In the genomic region with DNA sequence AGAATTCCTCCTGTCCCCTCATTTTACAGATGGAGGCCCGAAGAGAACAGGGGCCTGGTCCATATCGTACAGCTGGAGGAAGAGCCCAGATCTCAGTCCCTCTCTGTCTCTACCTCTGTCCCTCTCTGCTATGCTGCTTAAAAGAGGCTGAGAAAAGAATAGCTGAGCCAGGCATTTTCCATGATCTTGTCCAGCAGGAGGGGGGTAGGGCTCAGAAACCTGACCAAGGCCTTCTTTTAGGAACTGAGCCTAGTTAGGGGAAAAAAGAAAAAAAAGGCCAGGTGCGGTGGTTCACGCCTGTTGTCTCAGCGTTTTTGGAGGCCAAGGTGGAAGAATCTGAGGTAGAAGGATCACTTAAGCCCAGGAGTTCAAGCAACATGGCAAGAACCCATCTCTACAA, we compare ENCODE assay signal across 22 cellular contexts.
"Had no signal": no experiment of that assay in that cellular context is flagged by ENCODE, and none has a peak within 500 bp of the region (broad histone marks: within the 10 kb centered on the region; RNA-seq: fewer than 3 reads in every experiment).

No MANE protein-coding gene starts in this region.

- DNase-seq: IMR-90, Karpas-422, KG1, MM.1S, NCI-H1092 treated with DMSO at 0.1 percent for 48 hours, NCI-H1436, NCI-H187, NCI-H2029, NCI-H2081 treated with DMSO at 0.1 percent for 48 hours, NCI-H2171, NCI-H226, NCI-H446, NCI-H510A, NCI-H524 treated with DMSO at 0.1 percent for 48 hours, NCI-H82, PC-3, SHP77 treated with DMSO at 0.1 percent for 48 hours, SJCRH30, T-helper 1 cell had no signal

- H3K4me3 ChIP-seq: SJCRH30 had no signal

- ATAC-seq: Panc1, PC-3, Right ventricle myocardium inferior, SK-N-SH treated with all-trans-retinoic acid at 6 μM for 48 hours had no signal

- H3K4me1 ChIP-seq: SJCRH30 had no signal

- H3K9me3 ChIP-seq: SJCRH30 had no signal

- H3K27ac ChIP-seq: SJCRH30 had no signal

- H3K36me3 ChIP-seq: SJCRH30 had no signal
